8 cellular contexts compared by ENCODE assay signal in genomic region chr22:31631381-31631780, GRCh38. TPM values are rescaled to one million over a fixed set of nuclear protein-coding genes. Genes with fewer than 3 reads are reported as not detected.
A peak's percentile ranks its signal among the peaks of the same experiment; 100 is the strongest.
DNase-seq lines count a peak whose midpoint lies in the region; ATAC-seq and TF ChIP-seq lines count a peak whose summit lies in the region.

No MANE protein-coding gene starts in this region.

- H3K36me3 Mint-ChIP-seq in activated CD4-positive, alpha-beta T cell treated with anti-CD3 and anti-CD28 coated beads for 36 hours (ENCODE audit: low read depth), result peaks cover 7% of the 10 kb centered on the region
- peaks cover 27% of the 10 kb centered on the region for H3K36me3 Mint-ChIP-seq in activated T-helper 2 cell treated with anti-CD3 and anti-CD28 coated beads, Interferon-gamma antibody, Interleukin-2, Interleukin-4, amounts not matched to agents 10 μg/mL and 5 μg/mL and 100 μg/mL, durations not matched to agents 14 hours and 24 hours and 36 hours (ENCODE audit: low read depth)

- H3K9ac ChIP-seq in iPS-20b (ENCODE audit: low read depth, low read length) (peak overlapping the region; percentile 67; the same call in 1 of the 2 replicates), subcutaneous abdominal adipose tissue (ENCODE audit: low read length in 5 of 5) (peak overlapping the region; percentile 48 to 98 (median 90))

- peaks cover 6% of the 10 kb centered on the region for H3K36me3 ChIP-seq in iPS-20b (ENCODE audit: insufficient read depth, low read depth, low read length)
- H3K36me3 ChIP-seq in subcutaneous abdominal adipose tissue (ENCODE audit: control insufficient read depth in 5 of 5, insufficient read depth in 5 of 5, low read length in 5 of 5), result peaks cover 0 to 17% (median 7%) of the 10 kb centered on the region in 5 donors

- TF ChIP-seq CTCF in lower leg skin (IDR thresholded peaks at IDR 0.05), result no peak

- H3K4me1 Mint-ChIP-seq in activated CD4-positive, alpha-beta T cell treated with anti-CD3 and anti-CD28 coated beads for 36 hours, result peaks cover 59% of the 10 kb centered on the region
- peaks cover 33% of the 10 kb centered on the region for H3K4me1 Mint-ChIP-seq in activated T-helper 2 cell treated with anti-CD3 and anti-CD28 coated beads, Interferon-gamma antibody, Interleukin-2, Interleukin-4, amounts not matched to agents 10 μg/mL and 5 μg/mL and 100 μg/mL, durations not matched to agents 14 hours and 24 hours and 36 hours (ENCODE audit: low read depth)

- H3K27ac Mint-ChIP-seq in activated CD4-positive, alpha-beta T cell treated with anti-CD3 and anti-CD28 coated beads for 36 hours, result peak overlapping the region; percentile 87
- peak overlapping the region; percentile 56 for H3K27ac Mint-ChIP-seq in activated T-helper 2 cell treated with anti-CD3 and anti-CD28 coated beads, Interferon-gamma antibody, Interleukin-2, Interleukin-4, amounts not matched to agents 10 μg/mL and 5 μg/mL and 100 μg/mL, durations not matched to agents 14 hours and 24 hours and 36 hours

- H3K9me3 ChIP-seq in iPS-20b (ENCODE audit: insufficient read depth, low read depth, low read length), result no peaks in the 10 kb centered on the region
- H3K9me3 ChIP-seq in subcutaneous abdominal adipose tissue (ENCODE audit: control insufficient read depth in 5 of 5, low read length in 5 of 5), result no peaks in the 10 kb centered on the region

- H3K9me3 Mint-ChIP-seq in activated CD4-positive, alpha-beta T cell treated with anti-CD3 and anti-CD28 coated beads for 36 hours (ENCODE audit: low read depth), result no peaks in the 10 kb centered on the region
- no peaks in the 10 kb centered on the region for H3K9me3 Mint-ChIP-seq in activated T-helper 2 cell treated with anti-CD3 and anti-CD28 coated beads, Interferon-gamma antibody, Interleukin-2, Interleukin-4, amounts not matched to agents 10 μg/mL and 5 μg/mL and 100 μg/mL, durations not matched to agents 14 hours and 24 hours and 36 hours

- intact Hi-C loops in activated CD4-positive, alpha-beta T cell treated with anti-CD3 and anti-CD28 coated beads for 36 hours (cut with DNase I, micrococcal nuclease), result loop anchor here (2.0 to 10.0 kb wide), 9 partner anchors 49 to 547 kb away; partner anchors contain the start of genes EIF4ENIF1 (in 1 of the 2), LIMK2 (in 1 of the 2), PATZ1 (in 1 of the 2) and PIK3IP1 (in 1 of the 2)
- intact Hi-C loops in activated T-helper 2 cell treated with anti-CD3 and anti-CD28 coated beads, Interferon-gamma antibody, Interleukin-2, Interleukin-4, amounts not matched to agents 10 μg/mL and 5 μg/mL and 100 μg/mL, durations not matched to agents 14 hours and 24 hours and 36 hours (cut with micrococcal nuclease), result loop anchor here (2.0 to 5.0 kb wide), 5 partner anchors 47 to 284 kb away; partner anchors contain the start of genes PATZ1 and SFI1
- intact Hi-C loops in lower leg skin (cut with DNase I; ENCODE audit: low total_unique reads), result no loop called here

- no peak for ATAC-seq in activated CD4-positive, alpha-beta T cell treated with anti-CD3 and anti-CD28 coated beads for 36 hours

- peak; percentile 7 for DNase-seq in activated CD4-positive, alpha-beta T cell treated with anti-CD3 and anti-CD28 coated beads for 36 hours
- no peak for DNase-seq in activated CD4-positive, alpha-beta T cell treated with anti-CD3 and anti-CD28 coated beads, Interleukin-2, amount 50 U/mL, for 1 hour
- DNase-seq in activated T-helper 2 cell treated with anti-CD3 and anti-CD28 coated beads, Interferon-gamma antibody, Interleukin-2, Interleukin-4, amounts not matched to agents 10 μg/mL and 5 μg/mL and 100 μg/mL, durations not matched to agents 14 hours and 24 hours and 36 hours (ENCODE audit: low spot score), result no peak
- DNase-seq in GM19238 (ENCODE audit: insufficient read length, low spot score) (no peak), lower leg skin (ENCODE audit: low spot score in 2 of 2) (no peak)
- no peak for DNase-seq in stimulated activated CD4-positive, alpha-beta T cell treated with anti-CD3 and anti-CD28 coated beads, Interleukin-4, amount 100 ng/mL, for 1 hour

- WGBS in lower leg skin, 2 donors, result 53 to 72% methylated on average over 8 to 9 of the region's 9 CpGs

- H3K27me3 ChIP-seq in iPS-20b (ENCODE audit: insufficient read depth, low read length) (no peaks in the 10 kb centered on the region), subcutaneous abdominal adipose tissue (ENCODE audit: control insufficient read depth in 5 of 5, insufficient read depth in 4 of 5, low read length in 5 of 5) (no peaks in the 10 kb centered on the region)

- CTCF ChIA-PET in activated CD4-positive, alpha-beta T cell treated with anti-CD3 and anti-CD28 coated beads for 36 hours (lab: Charles Lee), result interaction anchor here (0.6 to 2.6 kb wide), 8 partner anchors 8 to 342 kb away, joined by 3 to 8 read pairs (median 4); partner anchors contain the start of genes EIF4ENIF1 and PISD

- POLR2A ChIA-PET in activated CD4-positive, alpha-beta T cell treated with anti-CD3 and anti-CD28 coated beads for 36 hours (lab: Charles Lee), result interaction anchor here (0.6 to 2.5 kb wide), 3 partner anchors 11 to 273 kb away, joined by 3 to 14 read pairs (median 8); partner anchors contain the start of gene PISD

- H3K4me1 ChIP-seq in iPS-20b (ENCODE audit: insufficient read depth, low read length), result peaks cover 15% of the 10 kb centered on the region
- H3K4me1 ChIP-seq in subcutaneous abdominal adipose tissue (ENCODE audit: control insufficient read depth in 5 of 5, insufficient read depth in 5 of 5, low read length in 5 of 5), result peaks cover 15 to 68% (median 52%) of the 10 kb centered on the region in 5 donors

- H3K27me3 Mint-ChIP-seq in activated CD4-positive, alpha-beta T cell treated with anti-CD3 and anti-CD28 coated beads for 36 hours, result no peaks in the 10 kb centered on the region
- no peaks in the 10 kb centered on the region for H3K27me3 Mint-ChIP-seq in activated T-helper 2 cell treated with anti-CD3 and anti-CD28 coated beads, Interferon-gamma antibody, Interleukin-2, Interleukin-4, amounts not matched to agents 10 μg/mL and 5 μg/mL and 100 μg/mL, durations not matched to agents 14 hours and 24 hours and 36 hours (ENCODE audit: low read depth)

- H3K27ac ChIP-seq in iPS-20b (ENCODE audit: low read length), result no peak overlapping the region
- peak overlapping the region; percentile 94 for H3K27ac ChIP-seq in subcutaneous abdominal adipose tissue (ENCODE audit: low read depth, low read length)

- peak overlapping the region; percentile 79 for H3K4me3 ChIP-seq in iPS-20b (ENCODE audit: low read length)
- H3K4me3 ChIP-seq in subcutaneous abdominal adipose tissue (ENCODE audit: low read depth in 1 of 5, low read length in 5 of 5), result peak overlapping the region; percentile 52 to 83 (median 78)
- H3K4me3 ChIP-seq in lower leg skin (ENCODE audit: low read depth, poor library complexity, severe bottlenecking), result no peak overlapping the region

- peak overlapping the region; percentile 81 for H3K4me3 Mint-ChIP-seq in activated CD4-positive, alpha-beta T cell treated with anti-CD3 and anti-CD28 coated beads for 36 hours
- H3K4me3 Mint-ChIP-seq in activated T-helper 2 cell treated with anti-CD3 and anti-CD28 coated beads, Interferon-gamma antibody, Interleukin-2, Interleukin-4, amounts not matched to agents 10 μg/mL and 5 μg/mL and 100 μg/mL, durations not matched to agents 14 hours and 24 hours and 36 hours (ENCODE audit: low read depth), result peak overlapping the region; percentile 83

- no peak for TF ChIP-seq POLR2A in lower leg skin (IDR thresholded peaks at IDR 0.05)

RNA-seq across cellular contexts. Expression of gene PISD, which starts 30.6 kb away (rescaled TPM):
- total RNA-seq in activated CD4-positive, alpha-beta T cell treated with anti-CD3 and anti-CD28 coated beads for 36 hours, result 10 to 100 TPM; 30.3 to 37.9 TPM
- 44.3 and 44.9 TPM in 2 replicates for total RNA-seq in activated T-helper 2 cell treated with anti-CD3 and anti-CD28 coated beads, Interferon-gamma antibody, Interleukin-2, Interleukin-4, amounts not matched to agents 10 μg/mL and 5 μg/mL and 100 μg/mL, durations not matched to agents 14 hours and 24 hours and 36 hours
- 10 to 100 TPM; 32.0 to 62.5 (median 45.5) TPM for total RNA-seq in lower leg skin
